In the genomic region with DNA sequence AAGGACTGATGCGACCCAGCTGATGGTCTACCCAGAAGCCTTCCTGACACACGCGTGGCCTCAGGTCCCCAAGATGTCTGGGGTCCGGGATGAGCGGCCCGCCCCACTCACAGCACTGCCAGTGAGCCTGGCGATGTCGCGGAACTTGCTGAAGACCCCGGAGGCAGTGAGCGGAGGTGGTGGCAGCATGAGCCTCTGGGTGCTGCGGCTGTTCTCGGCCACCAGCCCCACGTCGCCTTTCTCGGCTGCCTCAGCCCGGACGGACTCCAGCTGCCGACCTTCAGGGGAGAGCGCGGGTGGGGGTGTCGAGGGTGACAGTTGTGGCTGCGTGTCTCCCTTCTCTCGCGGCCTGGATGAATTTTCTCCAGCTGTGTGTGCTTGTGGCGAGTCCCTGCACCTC, we compare ENCODE assay signal across 36 cellular contexts.
"Had no signal": no experiment of that assay in that cellular context is flagged by ENCODE, and none has a peak within 500 bp of the region (broad histone marks: within the 10 kb centered on the region; RNA-seq: fewer than 3 reads in every experiment).

No MANE protein-coding gene starts in this region.

- H3K4me3 ChIP-seq: ascending aorta, cardiac muscle cell had no signal

- H3K9me3 ChIP-seq: ascending aorta had no signal

- H3K27me3 ChIP-seq: ascending aorta, cardiac muscle cell had no signal

- H3K36me3 ChIP-seq: cardiac muscle cell had no signal

- H3K4me1 ChIP-seq: ascending aorta had no signal

- H3K4me1 Mint-ChIP-seq: activated B cell treated with CpG ODN at 0.5 μM for 24 hours; activated CD4-positive, alpha-beta T cell treated with anti-CD3 and anti-CD28 coated beads, Interleukin-2, amount 10 ng/mL, durations not matched to agents 24 days and 14 days; activated naive CD8-positive, alpha-beta T cell treated with anti-CD3 and anti-CD28 coated beads, Interleukin-2, amount 10 ng/mL, durations not matched to agents 7 days and 5 days; activated naive CD8-positive, alpha-beta T cell treated with anti-CD3 and anti-CD28 coated beads, Interleukin-2, amount 50 U/mL, for 24 hours; brain; central memory CD8-positive, alpha-beta T cell had no signal

- H3K27me3 Mint-ChIP-seq: activated B cell treated with CpG ODN at 0.5 μM for 24 hours; activated CD4-positive, alpha-beta memory T cell treated with anti-CD3 and anti-CD28 coated beads for 36 hours; activated CD4-positive, alpha-beta T cell treated with anti-CD3 and anti-CD28 coated beads, Interleukin-2, amount 10 ng/mL, durations not matched to agents 24 days and 14 days; activated CD8-positive, alpha-beta T cell treated with anti-CD3 and anti-CD28 coated beads for 36 hours; activated naive CD8-positive, alpha-beta T cell; activated naive CD8-positive, alpha-beta T cell treated with anti-CD3 and anti-CD28 coated beads, Interleukin-2, amount 10 ng/mL, durations not matched to agents 7 days and 5 days; activated naive CD8-positive, alpha-beta T cell treated with anti-CD3 and anti-CD28 coated beads, Interleukin-2, amount 50 U/mL, for 24 hours; brain; central memory CD8-positive, alpha-beta T cell had no signal

- DNase-seq: activated B cell treated with CpG ODN at 0.5 μM for 24 hours; activated CD4-positive, alpha-beta memory T cell treated with anti-CD3 and anti-CD28 coated beads for 36 hours; activated CD4-positive, alpha-beta T cell treated with anti-CD3 and anti-CD28 coated beads for 4 hours; activated CD4-positive, alpha-beta T cell treated with anti-CD3 and anti-CD28 coated beads, Interleukin-2, amount 10 ng/mL, durations not matched to agents 24 days and 14 days; activated CD4-positive, alpha-beta T cell treated with anti-CD3 and anti-CD28 coated beads, Interleukin-2, amount 50 U/mL, for 1 hour; activated CD4-positive, alpha-beta T cell treated with anti-CD3 and anti-CD28 coated beads, Interleukin-2, amount 50 U/mL, for 4 hours; activated CD4-positive, CD25-positive, alpha-beta regulatory T cell treated with anti-CD3 and anti-CD28 coated beads, Interleukin-2, amount 50 U/mL, for 72 hours; activated CD8-positive, alpha-beta memory T cell treated with anti-CD3 and anti-CD28 coated beads, Interleukin-2, amount 50 U/mL, for 4 hours; activated CD8-positive, alpha-beta T cell treated with anti-CD3 and anti-CD28 coated beads for 36 hours; activated effector memory CD4-positive, alpha-beta T cell treated with Interleukin-2 at 50 U/mL for 16 hours; activated gamma-delta T cell; activated naive CD4-positive, alpha-beta T cell treated with anti-CD3 and anti-CD28 coated beads, Interleukin-2, amount 50 U/mL, for 16 hours; activated naive CD4-positive, alpha-beta T cell treated with Interleukin-2 at 50 U/mL for 16 hours; activated naive CD8-positive, alpha-beta T cell treated with anti-CD3 and anti-CD28 coated beads, Interleukin-2, amount 10 ng/mL, durations not matched to agents 7 days and 5 days; activated naive CD8-positive, alpha-beta T cell treated with anti-CD3 and anti-CD28 coated beads, Interleukin-2, amount 50 U/mL, for 24 hours; activated T-cell treated with anti-CD3 and anti-CD28 coated beads for 4 hours; activated T-cell treated with anti-CD3 and anti-CD28 coated beads, Interleukin-2, amount 50 U/mL, for 1 hour; activated T-cell treated with anti-CD3 and anti-CD28 coated beads, Interleukin-2, amount 50 U/mL, for 4 hours; activated T-cell treated with anti-CD3 and anti-CD28 coated beads, Interleukin-2, amount 50 U/mL, for 72 hours; amygdala; anterior cingulate cortex; caudate nucleus; cerebellar nuclear complex; SW 1271; T-helper 1 cell; T-helper 2 cell; T-helper 9 cell had no signal

- H3K9me3 Mint-ChIP-seq: activated B cell treated with CpG ODN at 0.5 μM for 24 hours; activated CD4-positive, alpha-beta memory T cell treated with anti-CD3 and anti-CD28 coated beads for 36 hours; activated CD4-positive, alpha-beta T cell treated with anti-CD3 and anti-CD28 coated beads, Interleukin-2, amount 10 ng/mL, durations not matched to agents 24 days and 14 days; activated CD8-positive, alpha-beta T cell treated with anti-CD3 and anti-CD28 coated beads for 36 hours; activated naive CD8-positive, alpha-beta T cell treated with anti-CD3 and anti-CD28 coated beads, Interleukin-2, amount 10 ng/mL, durations not matched to agents 7 days and 5 days; activated naive CD8-positive, alpha-beta T cell treated with anti-CD3 and anti-CD28 coated beads, Interleukin-2, amount 50 U/mL, for 24 hours; activated T-cell treated with anti-CD3 and anti-CD28 coated beads, Interleukin-2, amount 50 U/mL, for 4 hours; activated T-cell treated with anti-CD3 and anti-CD28 coated beads, Interleukin-2, amount 50 U/mL, for 72 hours; activated T-helper 2 cell treated with anti-CD3 and anti-CD28 coated beads, Interferon-gamma antibody, Interleukin-2, Interleukin-4, amounts not matched to agents 10 μg/mL and 5 μg/mL and 100 μg/mL, durations not matched to agents 14 hours and 24 hours and 36 hours; brain; central memory CD8-positive, alpha-beta T cell; T-helper 1 cell treated with Interleukin-12 subunit alpha and Interleukin-12 subunit beta and Interleukin-4 antibody, amounts not matched to agents 30 μg/mL and 1 μg/mL, for 36 hours; T-helper 2 cell treated with Interferon-gamma antibody and Interleukin-4, amounts not matched to agents 5 μg/mL and 100 μg/mL, for 36 hours had no signal

- H3K27ac ChIP-seq: ascending aorta, cardiac muscle cell, VCaP had no signal

- ATAC-seq: activated CD8-positive, alpha-beta T cell treated with anti-CD3 and anti-CD28 coated beads for 36 hours; activated naive CD8-positive, alpha-beta T cell treated with anti-CD3 and anti-CD28 coated beads, Interleukin-2, amount 50 U/mL, for 24 hours; activated T-cell treated with anti-CD3 and anti-CD28 coated beads, Interleukin-2, amount 50 U/mL, for 4 hours; activated T-cell treated with anti-CD3 and anti-CD28 coated beads, Interleukin-2, amount 50 U/mL, for 72 hours had no signal

- H3K27ac Mint-ChIP-seq: activated B cell treated with CpG ODN at 0.5 μM for 24 hours; activated CD4-positive, alpha-beta memory T cell treated with anti-CD3 and anti-CD28 coated beads for 36 hours; activated CD4-positive, alpha-beta T cell treated with anti-CD3 and anti-CD28 coated beads, Interleukin-2, amount 10 ng/mL, durations not matched to agents 24 days and 14 days; activated CD8-positive, alpha-beta T cell treated with anti-CD3 and anti-CD28 coated beads for 36 hours; activated naive CD8-positive, alpha-beta T cell; activated naive CD8-positive, alpha-beta T cell treated with anti-CD3 and anti-CD28 coated beads, Interleukin-2, amount 10 ng/mL, durations not matched to agents 7 days and 5 days; activated T-cell treated with anti-CD3 and anti-CD28 coated beads, Interleukin-2, amount 50 U/mL, for 72 hours; activated T-helper 2 cell treated with anti-CD3 and anti-CD28 coated beads, Interferon-gamma antibody, Interleukin-2, Interleukin-4, amounts not matched to agents 10 μg/mL and 5 μg/mL and 100 μg/mL, durations not matched to agents 14 hours and 24 hours and 36 hours; brain; T-helper 2 cell treated with Interferon-gamma antibody and Interleukin-4, amounts not matched to agents 5 μg/mL and 100 μg/mL, for 36 hours had no signal

- H3K4me3 Mint-ChIP-seq: activated B cell treated with CpG ODN at 0.5 μM for 24 hours; activated CD4-positive, alpha-beta memory T cell treated with anti-CD3 and anti-CD28 coated beads for 36 hours; activated CD4-positive, alpha-beta T cell treated with anti-CD3 and anti-CD28 coated beads, Interleukin-2, amount 10 ng/mL, durations not matched to agents 24 days and 14 days; activated CD8-positive, alpha-beta T cell treated with anti-CD3 and anti-CD28 coated beads for 36 hours; activated naive CD8-positive, alpha-beta T cell; activated naive CD8-positive, alpha-beta T cell treated with anti-CD3 and anti-CD28 coated beads, Interleukin-2, amount 10 ng/mL, durations not matched to agents 7 days and 5 days; activated naive CD8-positive, alpha-beta T cell treated with anti-CD3 and anti-CD28 coated beads, Interleukin-2, amount 50 U/mL, for 24 hours; activated T-cell treated with anti-CD3 and anti-CD28 coated beads, Interleukin-2, amount 50 U/mL, for 4 hours; activated T-cell treated with anti-CD3 and anti-CD28 coated beads, Interleukin-2, amount 50 U/mL, for 72 hours; brain; central memory CD8-positive, alpha-beta T cell; T-helper 1 cell treated with Interleukin-12 subunit alpha and Interleukin-12 subunit beta and Interleukin-4 antibody, amounts not matched to agents 30 μg/mL and 1 μg/mL, for 36 hours; T-helper 2 cell treated with Interferon-gamma antibody and Interleukin-4, amounts not matched to agents 5 μg/mL and 100 μg/mL, for 36 hours had no signal
